ENCODE assay signal across 9 cellular contexts in the genomic region with DNA sequence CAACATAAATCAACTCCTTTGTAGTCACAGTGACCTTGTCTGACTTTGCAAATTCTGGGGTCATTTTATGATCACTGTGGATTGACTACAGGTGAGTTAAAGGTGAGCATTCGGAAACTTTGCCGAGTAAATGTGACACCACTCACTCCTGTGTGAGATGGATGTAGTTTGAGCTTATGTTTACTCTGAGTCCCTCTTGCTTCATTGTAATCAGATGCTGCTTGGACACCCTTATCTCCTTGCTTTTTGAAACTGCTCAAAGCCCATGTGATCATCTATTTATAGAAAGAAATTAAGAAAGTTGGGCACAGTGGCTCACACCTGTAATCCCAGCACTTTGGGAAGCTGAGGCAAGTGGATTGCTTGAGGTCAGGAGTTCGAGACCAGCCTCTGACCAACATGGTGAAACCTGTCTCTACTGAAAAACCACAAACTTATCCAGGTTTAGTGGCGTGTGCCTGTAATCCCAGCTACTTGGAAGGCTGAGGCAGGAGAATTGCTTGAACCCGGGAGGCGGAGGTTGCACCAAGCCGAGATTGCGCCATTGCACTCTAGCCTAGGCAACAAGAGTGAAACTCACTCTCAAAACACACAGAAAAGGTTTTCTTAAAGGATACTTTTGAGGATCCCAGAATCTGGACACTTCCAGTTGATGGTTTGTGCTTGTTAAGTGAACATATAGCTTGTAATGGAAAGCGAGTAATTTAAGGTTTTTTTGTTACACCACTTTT. TPM values are rescaled to one million over a fixed set of nuclear protein-coding genes. Genes with fewer than 3 reads are reported as not detected.
DNase-seq lines count a peak whose midpoint lies in the region; ATAC-seq, FAIRE-seq and TF ChIP-seq lines count a peak whose summit lies in the region.
"Had no signal": no experiment of that assay in that cellular context is flagged by ENCODE, and none has a peak within 500 bp of the region (broad histone marks: within the 10 kb centered on the region; RNA-seq: fewer than 3 reads in every experiment).

No MANE protein-coding gene starts in this region.

- H3K36me3 Mint-ChIP-seq in IgD-negative memory B cell = peaks cover 3% of the 10 kb centered on the region
- H3K36me3 Mint-ChIP-seq in activated T-helper 2 cell treated with anti-CD3 and anti-CD28 coated beads, Interferon-gamma antibody, Interleukin-2, Interleukin-4, amounts not matched to agents 10 μg/mL and 5 μg/mL and 100 μg/mL, durations not matched to agents 14 hours and 24 hours and 36 hours (ENCODE audit: low read depth) = peaks cover 21% of the 10 kb centered on the region
- H3K36me3 Mint-ChIP-seq in stimulated activated naive B cell treated with anti-CD40 and anti-IgM and Interleukin-4, amounts not matched to agents 10 μg/mL and 1 μg/mL and 100 μg/mL, for 72 hours = peaks cover 9 to 13% of the 10 kb centered on the region in 2 donors

- TF ChIP-seq CTCF in keratinocyte (optimal IDR thresholded peaks at IDR 0.05 in 1 of 3, IDR thresholded peaks at IDR 0.05 in 1 of 3, conservative IDR thresholded peaks at IDR 0.05 in 1 of 3; ENCODE audit: extremely low read depth in 1 of 3, insufficient read depth in 2 of 3, low read length in 3 of 3) (no peak), PC-3 (conservative IDR thresholded peaks at IDR 0.05; ENCODE audit: low read depth, low read length) (no peak), MM.1S (IDR thresholded peaks at IDR 0.05; ENCODE audit: low read length) (no peak)

- H3F3A ChIP-seq in PC-3 (ENCODE audit: low read length, unreplicated experiment) = no peaks in the 10 kb centered on the region
- H3F3A ChIP-seq in MM.1S (ENCODE audit: insufficient read depth, low read length) = no peaks in the 10 kb centered on the region

- no peak for ATAC-seq in stimulated activated naive B cell treated with anti-CD40 and anti-IgM and Interleukin-4, amounts not matched to agents 10 μg/mL and 1 μg/mL and 100 μg/mL, for 72 hours (replicated peaks)
- no peak for ATAC-seq in GM19351 (IDR thresholded peaks at IDR 0.05; ENCODE audit: unreplicated experiment)
- ATAC-seq in PC-3 = no peak

- POLR2A ChIA-PET in PC-3 (lab: Charles Lee; ENCODE audit: unreplicated experiment) = no interaction called here

- DNase-seq in activated T-helper 2 cell treated with anti-CD3 and anti-CD28 coated beads, Interferon-gamma antibody, Interleukin-2, Interleukin-4, amounts not matched to agents 10 μg/mL and 5 μg/mL and 100 μg/mL, durations not matched to agents 14 hours and 24 hours and 36 hours (ENCODE audit: low spot score) = no peak
- DNase-seq in keratinocyte (ENCODE audit: low read depth, low spot score) (no peak), PC-3 (no peak), MM.1S (no peak)
- no peak for DNase-seq in stimulated activated naive B cell treated with anti-CD40 and anti-IgM and Interleukin-4, amounts not matched to agents 10 μg/mL and 1 μg/mL and 100 μg/mL, for 72 hours
- DNase-seq: activated gamma-delta T cell treated with Interleukin-2 at 50 U/mL for 16 hours had no signal

- CTCF ChIA-PET in PC-3 (lab: Charles Lee) = no interaction called here

- no peaks in the 10 kb centered on the region for H3K27me3 ChIP-seq in keratinocyte (ENCODE audit: control insufficient read depth, extremely low read depth, insufficient read depth, low read length)
- no peaks in the 10 kb centered on the region for H3K27me3 ChIP-seq in PC-3 (ENCODE audit: low read length)
- H3K27me3 ChIP-seq in MM.1S (replicated peaks; ENCODE audit: insufficient read depth, low read length) = no peaks in the 10 kb centered on the region

- no peaks in the 10 kb centered on the region for H3K9me3 Mint-ChIP-seq in IgD-negative memory B cell
- H3K9me3 Mint-ChIP-seq in activated T-helper 2 cell treated with anti-CD3 and anti-CD28 coated beads, Interferon-gamma antibody, Interleukin-2, Interleukin-4, amounts not matched to agents 10 μg/mL and 5 μg/mL and 100 μg/mL, durations not matched to agents 14 hours and 24 hours and 36 hours = no peaks in the 10 kb centered on the region
- H3K9me3 Mint-ChIP-seq in stimulated activated naive B cell treated with anti-CD40 and anti-IgM and Interleukin-4, amounts not matched to agents 10 μg/mL and 1 μg/mL and 100 μg/mL, for 72 hours = no peaks in the 10 kb centered on the region

- peak overlapping the region in 1 of 4 donors; percentile 54 for H3K4me3 Mint-ChIP-seq in IgD-negative memory B cell
- no peak overlapping the region for H3K4me3 Mint-ChIP-seq in activated T-helper 2 cell treated with anti-CD3 and anti-CD28 coated beads, Interferon-gamma antibody, Interleukin-2, Interleukin-4, amounts not matched to agents 10 μg/mL and 5 μg/mL and 100 μg/mL, durations not matched to agents 14 hours and 24 hours and 36 hours (ENCODE audit: low read depth)
- no peak overlapping the region for H3K4me3 Mint-ChIP-seq in stimulated activated naive B cell treated with anti-CD40 and anti-IgM and Interleukin-4, amounts not matched to agents 10 μg/mL and 1 μg/mL and 100 μg/mL, for 72 hours

- peaks cover 16 to 42% (median 24%) of the 10 kb centered on the region in 3 donors for H3K4me1 Mint-ChIP-seq in IgD-negative memory B cell
- peaks cover 69% of the 10 kb centered on the region for H3K4me1 Mint-ChIP-seq in activated T-helper 2 cell treated with anti-CD3 and anti-CD28 coated beads, Interferon-gamma antibody, Interleukin-2, Interleukin-4, amounts not matched to agents 10 μg/mL and 5 μg/mL and 100 μg/mL, durations not matched to agents 14 hours and 24 hours and 36 hours (ENCODE audit: low read depth)
- H3K4me1 Mint-ChIP-seq in stimulated activated naive B cell treated with anti-CD40 and anti-IgM and Interleukin-4, amounts not matched to agents 10 μg/mL and 1 μg/mL and 100 μg/mL, for 72 hours = peaks cover 45 to 96% of the 10 kb centered on the region in 2 donors

- peaks cover 2 to 8% of the 10 kb centered on the region in 2 experiments for H3K36me3 ChIP-seq in keratinocyte (ENCODE audit: control insufficient read depth in 2 of 2, extremely low read depth in 1 of 2, insufficient read depth in 2 of 2, low read length in 2 of 2)
- H3K36me3 ChIP-seq in PC-3 (ENCODE audit: low read depth, low read length) = no peaks in the 10 kb centered on the region
- H3K36me3 ChIP-seq in MM.1S (replicated peaks; ENCODE audit: insufficient read depth, low read length) = no peaks in the 10 kb centered on the region

- peak overlapping the region; percentile 76 to 98 (median 93) for H3K27ac Mint-ChIP-seq in IgD-negative memory B cell
- peak overlapping the region; percentile 22 for H3K27ac Mint-ChIP-seq in activated T-helper 2 cell treated with anti-CD3 and anti-CD28 coated beads, Interferon-gamma antibody, Interleukin-2, Interleukin-4, amounts not matched to agents 10 μg/mL and 5 μg/mL and 100 μg/mL, durations not matched to agents 14 hours and 24 hours and 36 hours
- peak overlapping the region; percentile 71 for H3K27ac Mint-ChIP-seq in stimulated activated naive B cell treated with anti-CD40 and anti-IgM and Interleukin-4, amounts not matched to agents 10 μg/mL and 1 μg/mL and 100 μg/mL, for 72 hours

- no peaks in the 10 kb centered on the region for H4K20me1 ChIP-seq in keratinocyte (ENCODE audit: control insufficient read depth, extremely low read depth, insufficient read depth, low read length)
- peaks cover 12% of the 10 kb centered on the region; the same call in 1 of the 2 replicates for H4K20me1 ChIP-seq in PC-3 (ENCODE audit: low read length)
- H4K20me1 ChIP-seq in MM.1S (ENCODE audit: insufficient read depth, low read length) = no peaks in the 10 kb centered on the region

- H3K9me2 ChIP-seq in PC-3 (replicated peaks; ENCODE audit: low read length) (no peaks in the 10 kb centered on the region), MM.1S (replicated peaks; ENCODE audit: insufficient read depth, low read length) (no peaks in the 10 kb centered on the region)

- FAIRE-seq in keratinocyte (lab: Jason Lieb, UNC) = no peak

- H3K79me2 ChIP-seq in keratinocyte (ENCODE audit: control insufficient read depth, insufficient read depth, low read length) = peaks cover 69% of the 10 kb centered on the region
- peaks cover 90% of the 10 kb centered on the region for H3K79me2 ChIP-seq in PC-3 (ENCODE audit: low read length)
- peaks cover 79% of the 10 kb centered on the region for H3K79me2 ChIP-seq in MM.1S (ENCODE audit: low read length)

- H3K27ac ChIP-seq in keratinocyte (ENCODE audit: control insufficient read depth, insufficient read depth, low read length) (peak overlapping the region; percentile 60), PC-3 (ENCODE audit: low read length) (no peak overlapping the region), MM.1S (ENCODE audit: low read length) (no peak overlapping the region; the same call in 1 of the 2 replicates)

- peaks cover 20% of the 10 kb centered on the region for H3K4me1 ChIP-seq in keratinocyte (ENCODE audit: control insufficient read depth, extremely low read depth, insufficient read depth, low read length)
- H3K4me1 ChIP-seq in PC-3 (ENCODE audit: insufficient read depth, low read length) = no peaks in the 10 kb centered on the region; the same call in 1 of the 2 replicates
- peaks cover 6% of the 10 kb centered on the region; the same call in 1 of the 2 replicates for H3K4me1 ChIP-seq in MM.1S (ENCODE audit: low read length)

- no peak overlapping the region for H2AFZ ChIP-seq in keratinocyte (ENCODE audit: control insufficient read depth, low read length)
- H2AFZ ChIP-seq in PC-3 (ENCODE audit: low read length) = no peak overlapping the region
- H2AFZ ChIP-seq in MM.1S (ENCODE audit: low read length) = no peak overlapping the region

- H3K4me2 ChIP-seq in keratinocyte (ENCODE audit: control insufficient read depth, extremely low read depth, insufficient read depth, low read depth, low read length) (peak overlapping the region; percentile 82), PC-3 (ENCODE audit: low read length) (no peak overlapping the region), MM.1S (ENCODE audit: low read depth, low read length) (no peak overlapping the region)

- intact Hi-C loops in activated T-helper 2 cell treated with anti-CD3 and anti-CD28 coated beads, Interferon-gamma antibody, Interleukin-2, Interleukin-4, amounts not matched to agents 10 μg/mL and 5 μg/mL and 100 μg/mL, durations not matched to agents 14 hours and 24 hours and 36 hours (cut with micrococcal nuclease) = loop anchor here (10.0 kb wide), 1 partner anchor 98 kb away; the partner anchor contains the start of genes RIBC2 and SMC1B
- intact Hi-C loops in PC-3 (cut with micrococcal nuclease) = no loop called here

- BruUV-seq in PC-3 (replicated peaks; lab: Mats Ljungman, UMichigan) = no TSS peak

- H3K4me3 ChIP-seq in keratinocyte (ENCODE audit: control insufficient read depth in 2 of 3, extremely low read depth in 1 of 3, insufficient read depth in 2 of 3, low read depth in 1 of 3, low read length in 3 of 3) (peak overlapping the region in 1 of 3 experiments; percentile 31), PC-3 (ENCODE audit: low read length) (no peak overlapping the region), MM.1S (ENCODE audit: low read length) (no peak overlapping the region)

- no peaks in the 10 kb centered on the region for H3K27me3 Mint-ChIP-seq in IgD-negative memory B cell
- H3K27me3 Mint-ChIP-seq in activated T-helper 2 cell treated with anti-CD3 and anti-CD28 coated beads, Interferon-gamma antibody, Interleukin-2, Interleukin-4, amounts not matched to agents 10 μg/mL and 5 μg/mL and 100 μg/mL, durations not matched to agents 14 hours and 24 hours and 36 hours (ENCODE audit: low read depth) = no peaks in the 10 kb centered on the region
- H3K27me3 Mint-ChIP-seq in stimulated activated naive B cell treated with anti-CD40 and anti-IgM and Interleukin-4, amounts not matched to agents 10 μg/mL and 1 μg/mL and 100 μg/mL, for 72 hours = no peaks in the 10 kb centered on the region

- dilution Hi-C loops in keratinocyte (cut with MboI; ENCODE audit: extremely low pct_ligation_motif_present, low sequenced_read_pairs) = no loop called here

- H3K9ac ChIP-seq in keratinocyte (ENCODE audit: control insufficient read depth, extremely low read depth, insufficient read depth, low read length) (no peak overlapping the region), PC-3 (ENCODE audit: low read length) (no peak overlapping the region), MM.1S (ENCODE audit: low read length) (no peak overlapping the region)

- H3K9me1 ChIP-seq in keratinocyte (ENCODE audit: control insufficient read depth, extremely low read depth, insufficient read depth, low read length) = peaks cover 10% of the 10 kb centered on the region

- H3K9me3 ChIP-seq in keratinocyte (ENCODE audit: control insufficient read depth, low read depth, low read length) = no peaks in the 10 kb centered on the region
- no peaks in the 10 kb centered on the region for H3K9me3 ChIP-seq in PC-3 (ENCODE audit: low read length)
- no peaks in the 10 kb centered on the region for H3K9me3 ChIP-seq in MM.1S (replicated peaks; ENCODE audit: insufficient read depth, low read length)

RNA-seq across cellular contexts. Expression of gene FAM118A, which starts 7.2 kb away (rescaled TPM):
- polyA plus RNA-seq in IgD-negative memory B cell (24.0 TPM), keratinocyte (20.8 to 31.1 TPM (median 28.6 TPM) in 3 replicates)
- total RNA-seq in activated T-helper 2 cell treated with anti-CD3 and anti-CD28 coated beads, Interferon-gamma antibody, Interleukin-2, Interleukin-4, amounts not matched to agents 10 μg/mL and 5 μg/mL and 100 μg/mL, durations not matched to agents 14 hours and 24 hours and 36 hours = 30.7 and 37.5 TPM in 2 replicates
- polyA plus RNA-seq in keratinocyte (2011; ENCODE audit: low read depth) = 13.8 TPM
- 11.0 and 15.6 TPM in 2 replicates for polyA plus RNA-seq in keratinocyte (2011; cell fraction: cytosol; rRNA removed)
- 74.0 and 91.3 TPM in 2 replicates for polyA plus RNA-seq in keratinocyte (2011; cell fraction: nucleus; rRNA removed)
- 13.3 and 15.0 TPM in 2 replicates for polyA plus RNA-seq in keratinocyte (2012; ENCODE audit: low replicate concordance)
- 13.7 to 19.9 TPM (median 18.3 TPM) in 3 replicates for polyA minus RNA-seq in keratinocyte
- 24.0 TPM for polyA minus RNA-seq in keratinocyte (2011; cell fraction: cytosol; rRNA and poly(A)+ RNA removed)
- 20.0 and 31.6 TPM in 2 replicates for polyA minus RNA-seq in keratinocyte (2011; cell fraction: nucleus; rRNA and poly(A)+ RNA removed)
- total RNA-seq in PC-3 (2014; rRNA removed) = 19.6 and 20.3 TPM in 2 replicates

RNA-seq across cellular contexts. Expression of gene UPK3A, which starts 32.2 kb away (rescaled TPM):
- polyA plus RNA-seq in IgD-negative memory B cell (1.5 TPM), keratinocyte (not detected in 3 replicates)
- not detected in 2 replicates for total RNA-seq in activated T-helper 2 cell treated with anti-CD3 and anti-CD28 coated beads, Interferon-gamma antibody, Interleukin-2, Interleukin-4, amounts not matched to agents 10 μg/mL and 5 μg/mL and 100 μg/mL, durations not matched to agents 14 hours and 24 hours and 36 hours
- not detected for polyA plus RNA-seq in keratinocyte (2011; ENCODE audit: low read depth)
- not detected in 2 replicates for polyA plus RNA-seq in keratinocyte (2011; cell fraction: cytosol; rRNA removed)
- not detected in 2 replicates for polyA plus RNA-seq in keratinocyte (2011; cell fraction: nucleus; rRNA removed)
- polyA plus RNA-seq in keratinocyte (2012; ENCODE audit: low replicate concordance) = not detected in 2 replicates
- polyA minus RNA-seq in keratinocyte = not detected in 3 replicates
- polyA minus RNA-seq in keratinocyte (2011; cell fraction: cytosol; rRNA and poly(A)+ RNA removed) = not detected
- polyA minus RNA-seq in keratinocyte (2011; cell fraction: nucleus; rRNA and poly(A)+ RNA removed) = not detected in 2 replicates
- total RNA-seq in PC-3 (2014; rRNA removed) = 1.1 TPM in 1 of 2 replicates, not detected in the other
- total RNA-seq: omental fat pad had no signal

Comparison
In these comparisons a context has a peak if more than half of its experiments do, and no peak if none do; other contexts are left out.
1. H3K27ac Mint-ChIP-seq: peak in every context shown above with its lines; median percentile 93 in IgD-negative memory B cell; 71 in stimulated activated naive B cell treated with anti-CD40 and anti-IgM and Interleukin-4, amounts not matched to agents 10 μg/mL and 1 μg/mL and 100 μg/mL, for 72 hours; 22 in activated T-helper 2 cell treated with anti-CD3 and anti-CD28 coated beads, Interferon-gamma antibody, Interleukin-2, Interleukin-4, amounts not matched to agents 10 μg/mL and 5 μg/mL and 100 μg/mL, durations not matched to agents 14 hours and 24 hours and 36 hours.